15 cellular contexts compared by ENCODE assay signal in genomic region chr6:132192646-132193045, GRCh38.
DNase-seq lines count a peak whose midpoint lies in the region; ATAC-seq and TF ChIP-seq lines count a peak whose summit lies in the region.
"Had no signal": no experiment of that assay in that cellular context is flagged by ENCODE, and none has a peak within 500 bp of the region (broad histone marks: within the 10 kb centered on the region; RNA-seq: fewer than 3 reads in every experiment).

No MANE protein-coding gene starts in this region.

- H2BK5ac ChIP-seq in IMR-90 (ENCODE audit: low read depth, low read length, poor library complexity, severe bottlenecking) = no peak overlapping the region

- H2AK5ac ChIP-seq in IMR-90 (ENCODE audit: low read depth, low read length) = no peak overlapping the region

- H3K4ac ChIP-seq in IMR-90 (ENCODE audit: low read depth, low read length) = no peak overlapping the region

- intact Hi-C loops in IMR-90 (cut with micrococcal nuclease) = no loop called here
- intact Hi-C loops in ascending aorta (cut with DNase I) = loop anchor here (2.0 to 10.0 kb wide), 4 partner anchors 60 to 418 kb away; partner anchors contain the start of gene CCN2
- intact Hi-C loops in right lobe of liver (cut with DNase I) = no loop called here
- intact Hi-C loops in PC-3 (cut with micrococcal nuclease) = no loop called here

- H2BK15ac ChIP-seq in IMR-90 (ENCODE audit: low read depth, low read length) = 0 out of 3 replicates have a peak overlapping the region, but pooled peaks have one; percentile 59

- no peak overlapping the region for H3K56ac ChIP-seq in IMR-90 (ENCODE audit: extremely low read depth, insufficient read depth, low read length)

- in situ Hi-C loops in IMR-90 (cut with MboI; ENCODE audit: low sequenced_read_pairs) = no loop called here

- no peak overlapping the region for H4K91ac ChIP-seq in IMR-90 (ENCODE audit: insufficient read depth, low read depth, low read length)

- TF ChIP-seq POLR2A in IMR-90 (IDR thresholded peaks at IDR 0.05; ENCODE audit: low read depth, low read length) = no peak
- no peak for TF ChIP-seq POLR2A in right lobe of liver (IDR thresholded peaks at IDR 0.05)

- H3K79me1 ChIP-seq in IMR-90 (ENCODE audit: low read depth in 1 of 2, low read length in 2 of 2) = no peaks in the 10 kb centered on the region

- BruUV-seq in IMR-90 (replicated peaks; lab: Mats Ljungman, UMichigan) (no TSS peak), PC-3 (replicated peaks; lab: Mats Ljungman, UMichigan) (no TSS peak)

- no peak overlapping the region for H3K23ac ChIP-seq in IMR-90 (ENCODE audit: low read depth, low read length)

- no peaks in the 10 kb centered on the region for H3F3A ChIP-seq in PC-3 (ENCODE audit: low read length, unreplicated experiment)

- no peak overlapping the region for H3K14ac ChIP-seq in IMR-90 (replicated peaks; ENCODE audit: low read depth, low read length)

- H2AFZ ChIP-seq in IMR-90 (replicated peaks; ENCODE audit: low read length, poor library complexity) (no peak overlapping the region), PC-3 (ENCODE audit: low read length) (no peak overlapping the region)

- H3K18ac ChIP-seq in IMR-90 (ENCODE audit: low read depth, low read length) = no peak overlapping the region; the same call in 1 of the 2 replicates

- WGBS in IMR-90 (ENCODE audit: extremely low coverage in 2 of 2, insufficient read length in 1 of 2), 2 experiments = 100% methylated on average over 5 of the region's 5 CpGs; no CpG with 5 or more reads in 1 of the 2 experiments
- 26% methylated on average over 5 of the region's 5 CpGs for WGBS in right lobe of liver (ENCODE audit: insufficient coverage, low coverage, low lambda C conversion rate, missing lambda C conversion rate)

- H4K8ac ChIP-seq in IMR-90 (ENCODE audit: low read depth in 2 of 2, low read length in 2 of 2) = no peak overlapping the region

- POLR2A ChIA-PET in IMR-90 (lab: Charles Lee; ENCODE audit: unreplicated experiment) = no interaction called here
- POLR2A ChIA-PET in PC-3 (lab: Charles Lee; ENCODE audit: unreplicated experiment) = no interaction called here

- no peak overlapping the region for H2BK120ac ChIP-seq in IMR-90 (ENCODE audit: low read depth, low read length)

- H3K4me3 ChIP-seq in IMR-90 (ENCODE audit: insufficient read depth, low read depth, low read length) (no peak overlapping the region), ascending aorta (peak overlapping the region in 1 of 2 donors; percentile 4), right lobe of liver (no peak overlapping the region), PC-3 (ENCODE audit: low read length) (no peak overlapping the region)

- no peak overlapping the region for H4K5ac ChIP-seq in IMR-90 (ENCODE audit: low read depth, low read length)

- H4K20me1 ChIP-seq in IMR-90 (ENCODE audit: insufficient read depth, low read length) (no peaks in the 10 kb centered on the region), PC-3 (ENCODE audit: low read length) (no peaks in the 10 kb centered on the region)

- H3K4me2 ChIP-seq in IMR-90 (ENCODE audit: low read depth, low read length) = no peak overlapping the region
- no peak overlapping the region for H3K4me2 ChIP-seq in PC-3 (ENCODE audit: low read length)

- H3K27ac ChIP-seq in IMR-90 (ENCODE audit: insufficient read depth, low read length) (no peak overlapping the region), ascending aorta (peak overlapping the region; percentile 56 to 79), right lobe of liver (no peak overlapping the region), PC-3 (ENCODE audit: low read length) (no peak overlapping the region)
- H3K27ac ChIP-seq: RWPE1 had no signal

- no peaks in the 10 kb centered on the region for H3K36me3 ChIP-seq in IMR-90 (ENCODE audit: control insufficient read depth, insufficient read depth, low read length)
- H3K36me3 ChIP-seq in ascending aorta = no peaks in the 10 kb centered on the region
- no peaks in the 10 kb centered on the region for H3K36me3 ChIP-seq in right lobe of liver
- no peaks in the 10 kb centered on the region for H3K36me3 ChIP-seq in PC-3 (ENCODE audit: low read depth, low read length)

- peaks cover 5% of the 10 kb centered on the region; the same call in 1 of the 2 replicates for H3K9me1 ChIP-seq in IMR-90 (ENCODE audit: insufficient read depth, low read length)

- H2AK9ac ChIP-seq in IMR-90 (replicated peaks; ENCODE audit: low read depth, low read length, poor library complexity) = no peak overlapping the region

- TF ChIP-seq CTCF in IMR-90 (conservative IDR thresholded peaks at IDR 0.05; ENCODE audit: low read depth, low read length) (no peak), ascending aorta (IDR thresholded peaks at IDR 0.05) (no peak), right lobe of liver (IDR thresholded peaks at IDR 0.05) (no peak), PC-3 (conservative IDR thresholded peaks at IDR 0.05; ENCODE audit: low read depth, low read length) (no peak)

- H3K4me1 ChIP-seq in IMR-90 (ENCODE audit: control insufficient read depth, insufficient read depth, low read length) (peaks cover 5% of the 10 kb centered on the region), ascending aorta (peaks cover 0 to 24% of the 10 kb centered on the region in 2 donors), right lobe of liver (no peaks in the 10 kb centered on the region), PC-3 (ENCODE audit: insufficient read depth, low read length) (peaks cover 19% of the 10 kb centered on the region)

- no peak for ATAC-seq in IMR-90 (ENCODE audit: low read depth)
- peak; percentile 76 to 89 (median 84) for ATAC-seq in right lobe of liver
- ATAC-seq in PC-3 = no peak

- H3K9me3 ChIP-seq in IMR-90 (ENCODE audit: control insufficient read depth, insufficient read depth, low read length) (no peaks in the 10 kb centered on the region; the same call in 1 of the 2 replicates), ascending aorta (no peaks in the 10 kb centered on the region), right lobe of liver (no peaks in the 10 kb centered on the region), PC-3 (ENCODE audit: low read length) (no peaks in the 10 kb centered on the region)

- H3K9ac ChIP-seq in IMR-90 (ENCODE audit: low read depth, low read length) = no peak overlapping the region
- H3K9ac ChIP-seq in PC-3 (ENCODE audit: low read length) = no peak overlapping the region

- no peak overlapping the region for H2BK20ac ChIP-seq in IMR-90 (ENCODE audit: low read depth, low read length)

- no peaks in the 10 kb centered on the region for H3K9me2 ChIP-seq in PC-3 (replicated peaks; ENCODE audit: low read length)

- H3K27me3 ChIP-seq in IMR-90 (ENCODE audit: control insufficient read depth, insufficient read depth, low read length) (no peaks in the 10 kb centered on the region), ascending aorta (no peaks in the 10 kb centered on the region), right lobe of liver (no peaks in the 10 kb centered on the region), PC-3 (ENCODE audit: low read length) (no peaks in the 10 kb centered on the region)

- DNase-seq in IMR-90 (no peak), NOMO-1 (lab: John Stamatoyannopoulos, UW; ENCODE audit: unreplicated experiment in 2 of 2) (peak; percentile 45 to 82), ascending aorta (ENCODE audit: low spot score in 2 of 2) (no peak), right lobe of liver (peak in 1 of 3 donors; percentile 58), A172 (ENCODE audit: low spot score) (no peak), PC-3 (no peak), NCI-H1105 treated with DMSO at 0.1 percent for 48 hours (lab: John Stamatoyannopoulos, UW) (no peak), T-helper 1 cell (no peak)
- DNase-seq: 8988T; CD4-positive, alpha-beta memory T cell; H7; NCI-H1048; NCI-H524; OCI-M1 had no signal

- no peaks in the 10 kb centered on the region for H3K79me2 ChIP-seq in PC-3 (ENCODE audit: low read length)

- CTCF ChIA-PET in IMR-90 (lab: Yijun Ruan, JAX) (interaction anchor here (1.3 kb wide), 1 partner anchor 262 kb away, joined by 3 read pairs; no protein-coding TSS in a partner anchor), PC-3 (lab: Charles Lee) (no interaction called here)

- dilution Hi-C loops in IMR-90 (cut with HindIII; ENCODE audit: low sequenced_read_pairs, unreplicated experiment) = no loop called here

- no peak for TF ChIP-seq RAD21 in IMR-90 (IDR thresholded peaks at IDR 0.05; ENCODE audit: low read length)

TF ChIP-seq in IMR-90, 13 proteins besides CTCF, POLR2A, EP300 and RAD21:
- no peak for TF ChIP-seq MXI1 (IDR thresholded peaks at IDR 0.05; ENCODE audit: borderline replicate concordance, low read depth, low read length)
- TF ChIP-seq CHD1 (IDR thresholded peaks at IDR 0.05; ENCODE audit: low read depth, low read length) = no peak
- TF ChIP-seq SMC3 (IDR thresholded peaks at IDR 0.05; ENCODE audit: low read depth, low read length) = no peak
- TF ChIP-seq RFX5 (IDR thresholded peaks at IDR 0.05; ENCODE audit: low read depth, low read length) = no peak
- no peak for TF ChIP-seq FOS (IDR thresholded peaks at IDR 0.05; ENCODE audit: low read depth, low read length)
- no peak for TF ChIP-seq MAFK (IDR thresholded peaks at IDR 0.05; ENCODE audit: low read depth, low read length)
- TF ChIP-seq NFE2L2 (IDR thresholded peaks at IDR 0.05; ENCODE audit: low read depth, low read length) = no peak
- no peak for TF ChIP-seq ELK1 (IDR thresholded peaks at IDR 0.05; ENCODE audit: borderline replicate concordance, low read depth, low read length)
- TF ChIP-seq CEBPB (IDR thresholded peaks at IDR 0.05; ENCODE audit: low read depth, low read length) = no peak
TF ChIP-seq in IMR-90: peak in this region for 0.

Comparison
In these comparisons a context has a peak if more than half of its experiments do, and no peak if none do; other contexts are left out.
1. ATAC-seq: peak in right lobe of liver (4 of 4); none in IMR-90 (single experiment) and PC-3 (single experiment).
2. DNase-seq: peak in NOMO-1 (2 of 2); none in IMR-90 (single experiment), ascending aorta (0 of 2), A172 (single experiment), PC-3 (single experiment), NCI-H1105 treated with DMSO at 0.1 percent for 48 hours (single experiment) and T-helper 1 cell (0 of 5).
3. H3K27ac ChIP-seq: peak in ascending aorta (2 of 2); none in IMR-90 (single experiment), right lobe of liver (0 of 3) and PC-3 (single experiment).